In the genomic region with DNA sequence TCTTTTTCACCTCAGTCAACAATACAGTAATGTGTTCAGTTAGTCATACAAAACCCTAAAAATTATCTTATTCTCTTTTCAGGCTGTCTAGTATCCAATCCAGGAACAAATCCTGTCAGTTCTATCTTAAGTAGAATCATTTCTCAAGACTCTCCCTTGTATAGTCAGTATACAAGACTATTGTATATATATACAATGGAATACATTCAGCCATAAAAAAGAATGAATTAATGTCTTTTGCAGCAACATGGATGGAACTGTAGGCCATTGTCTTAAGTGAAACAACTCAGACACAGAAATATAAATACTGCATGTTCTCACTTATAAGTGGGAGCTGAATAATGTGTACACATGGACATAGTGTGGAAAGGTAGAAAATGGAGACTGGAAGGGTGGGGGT, we compare ENCODE assay signal across 8 cellular contexts.
"Had no signal": no experiment of that assay in that cellular context is flagged by ENCODE, and none has a peak within 500 bp of the region (broad histone marks: within the 10 kb centered on the region; RNA-seq: fewer than 3 reads in every experiment).

No MANE protein-coding gene starts in this region.

- H2AFZ ChIP-seq: GM23248 had no signal

- H3K27ac ChIP-seq: GM23248 had no signal

- H3K36me3 ChIP-seq: HAP-1 had no signal

- ATAC-seq: HCT116, K562 had no signal

- H3K4me1 ChIP-seq: HAP-1 had no signal

- DNase-seq: GM23248, GOT3, H7, HFFc6, IMR-90 had no signal

- H3K9me3 ChIP-seq: HAP-1 had no signal

- H3K9ac ChIP-seq: GM23248 had no signal

- H3K4me3 ChIP-seq: GM23248, HAP-1, K562 had no signal
